ENCODE assay signal across 8 cellular contexts in the genomic region with DNA sequence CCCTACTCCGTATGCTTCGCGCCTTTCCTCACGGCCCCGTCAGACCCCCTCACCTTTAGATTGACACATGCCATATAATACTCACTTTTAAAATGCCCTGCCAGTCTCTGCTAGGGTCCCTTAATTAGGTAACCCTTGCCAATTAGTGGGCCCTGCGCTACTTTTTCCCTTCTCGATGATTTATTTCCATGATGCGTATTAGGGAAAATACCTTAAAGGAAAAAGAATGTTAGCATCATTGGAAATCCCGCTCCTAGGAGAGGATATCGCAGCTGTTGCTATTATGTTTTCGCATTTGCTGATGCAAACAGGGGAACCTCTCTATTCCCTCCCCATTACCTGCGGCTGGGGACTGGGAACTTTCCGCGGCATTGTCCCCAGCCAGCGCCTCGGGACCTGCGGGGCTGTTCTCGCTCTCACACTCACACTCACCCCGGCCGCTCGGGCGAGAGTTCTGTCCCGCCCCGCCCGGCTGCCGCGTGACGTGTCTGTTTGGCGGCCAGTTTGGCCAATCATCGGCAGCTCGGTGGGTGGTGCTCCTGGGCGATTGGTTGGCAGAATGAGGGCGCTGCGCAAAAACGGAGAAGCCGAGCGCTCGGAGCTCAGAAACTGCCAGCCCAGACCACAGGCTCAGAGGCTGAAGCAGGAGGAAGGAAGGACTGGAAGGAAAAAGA. TPM values are rescaled to one million over a fixed set of nuclear protein-coding genes. Genes with fewer than 3 reads are reported as not detected.
A peak's percentile ranks its signal among the peaks of the same experiment; 100 is the strongest.
DNase-seq lines count a peak whose midpoint lies in the region; ATAC-seq and TF ChIP-seq lines count a peak whose summit lies in the region.

A gene with protein sequence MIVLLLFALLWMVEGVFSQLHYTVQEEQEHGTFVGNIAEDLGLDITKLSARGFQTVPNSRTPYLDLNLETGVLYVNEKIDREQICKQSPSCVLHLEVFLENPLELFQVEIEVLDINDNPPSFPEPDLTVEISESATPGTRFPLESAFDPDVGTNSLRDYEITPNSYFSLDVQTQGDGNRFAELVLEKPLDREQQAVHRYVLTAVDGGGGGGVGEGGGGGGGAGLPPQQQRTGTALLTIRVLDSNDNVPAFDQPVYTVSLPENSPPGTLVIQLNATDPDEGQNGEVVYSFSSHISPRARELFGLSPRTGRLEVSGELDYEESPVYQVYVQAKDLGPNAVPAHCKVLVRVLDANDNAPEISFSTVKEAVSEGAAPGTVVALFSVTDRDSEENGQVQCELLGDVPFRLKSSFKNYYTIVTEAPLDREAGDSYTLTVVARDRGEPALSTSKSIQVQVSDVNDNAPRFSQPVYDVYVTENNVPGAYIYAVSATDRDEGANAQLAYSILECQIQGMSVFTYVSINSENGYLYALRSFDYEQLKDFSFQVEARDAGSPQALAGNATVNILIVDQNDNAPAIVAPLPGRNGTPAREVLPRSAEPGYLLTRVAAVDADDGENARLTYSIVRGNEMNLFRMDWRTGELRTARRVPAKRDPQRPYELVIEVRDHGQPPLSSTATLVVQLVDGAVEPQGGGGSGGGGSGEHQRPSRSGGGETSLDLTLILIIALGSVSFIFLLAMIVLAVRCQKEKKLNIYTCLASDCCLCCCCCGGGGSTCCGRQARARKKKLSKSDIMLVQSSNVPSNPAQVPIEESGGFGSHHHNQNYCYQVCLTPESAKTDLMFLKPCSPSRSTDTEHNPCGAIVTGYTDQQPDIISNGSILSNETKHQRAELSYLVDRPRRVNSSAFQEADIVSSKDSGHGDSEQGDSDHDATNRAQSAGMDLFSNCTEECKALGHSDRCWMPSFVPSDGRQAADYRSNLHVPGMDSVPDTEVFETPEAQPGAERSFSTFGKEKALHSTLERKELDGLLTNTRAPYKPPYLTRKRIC (plus strand): TSS at position 605 of the 674 bp plus-strand sequence. CDS start 847 bp downstream, outside the sequence.

- H3K9ac ChIP-seq in neural progenitor cell = no peak within 1 kb of the TSS

- H3K36me3 ChIP-seq in neural progenitor cell (no peaks in the 10 kb centered on the region), upper lobe of right lung (no peaks in the 10 kb centered on the region)

- TF ChIP-seq CTCF in neural progenitor cell (IDR thresholded peaks at IDR 0.05) (no peak), upper lobe of right lung (IDR thresholded peaks at IDR 0.05) (no peak)

- H3K9me3 Mint-ChIP-seq in activated naive CD4-positive, alpha-beta T cell treated with anti-CD3 and anti-CD28 coated beads, Interleukin-2, amount 50 U/mL, for 24 hours = no peaks in the 10 kb centered on the region
- H3K9me3 Mint-ChIP-seq in neural progenitor cell = no peaks in the 10 kb centered on the region

- no peaks in the 10 kb centered on the region for H3K79me2 ChIP-seq in neural progenitor cell (ENCODE audit: low read depth)

- ATAC-seq in HG02759 (IDR thresholded peaks at IDR 0.05; ENCODE audit: unreplicated experiment) (peak; percentile 81), upper lobe of right lung (peak; percentile 95)

- H3K4me1 Mint-ChIP-seq in activated naive CD4-positive, alpha-beta T cell treated with anti-CD3 and anti-CD28 coated beads, Interleukin-2, amount 50 U/mL, for 24 hours = peaks cover 20% of the 10 kb centered on the region
- H3K4me1 Mint-ChIP-seq in neural progenitor cell = peaks cover 46% of the 10 kb centered on the region

- H3K27me3 Mint-ChIP-seq in activated naive CD4-positive, alpha-beta T cell treated with anti-CD3 and anti-CD28 coated beads, Interleukin-2, amount 50 U/mL, for 24 hours = peaks cover 56% of the 10 kb centered on the region
- H3K27me3 Mint-ChIP-seq in neural progenitor cell (ENCODE audit: insufficient read depth, low read depth) = peaks cover 39% of the 10 kb centered on the region

- peaks cover 5% of the 10 kb centered on the region for H3K36me3 Mint-ChIP-seq in activated naive CD4-positive, alpha-beta T cell treated with anti-CD3 and anti-CD28 coated beads, Interleukin-2, amount 50 U/mL, for 24 hours
- no peaks in the 10 kb centered on the region for H3K36me3 Mint-ChIP-seq in neural progenitor cell

- DNase-seq in GM04503 (ENCODE audit: low read depth) (peak; percentile 71), NCI-H2196 treated with DMSO at 0.1 percent for 48 hours (lab: John Stamatoyannopoulos, UW; ENCODE audit: unreplicated experiment) (peak; percentile 15), glomerular endothelial cell (ENCODE audit: extremely low read depth, low read depth, low spot score) (no peak), neural progenitor cell (ENCODE audit: low spot score) (peak; percentile 96), upper lobe of right lung (peak; percentile 90), MV-4-11 (lab: John Stamatoyannopoulos, UW) (no peak)

- peak within 1 kb of the TSS; percentile 83 for H3K4me2 ChIP-seq in neural progenitor cell

- peaks cover 7% of the 10 kb centered on the region for H4K20me1 ChIP-seq in neural progenitor cell (ENCODE audit: low read depth)

- H3K4me3 ChIP-seq in neural progenitor cell (peak within 1 kb of the TSS; percentile 57), upper lobe of right lung (peak within 1 kb of the TSS; percentile 50)

- H3K27ac ChIP-seq in neural progenitor cell (no peak within 1 kb of the TSS), upper lobe of right lung (no peak within 1 kb of the TSS)

- H3K27me3 ChIP-seq in neural progenitor cell = peaks cover 90% of the 10 kb centered on the region
- H3K27me3 ChIP-seq in upper lobe of right lung = peaks cover 87% of the 10 kb centered on the region

- H3F3A ChIP-seq in neural progenitor cell (ENCODE audit: low read depth) = peaks cover 27% of the 10 kb centered on the region

- peak within 1 kb of the TSS; percentile 74 for H3K4me3 Mint-ChIP-seq in activated naive CD4-positive, alpha-beta T cell treated with anti-CD3 and anti-CD28 coated beads, Interleukin-2, amount 50 U/mL, for 24 hours
- H3K4me3 Mint-ChIP-seq in neural progenitor cell = peak within 1 kb of the TSS; percentile 93

- no peaks in the 10 kb centered on the region for H3K9me3 ChIP-seq in neural progenitor cell (ENCODE audit: low read depth)
- no peaks in the 10 kb centered on the region for H3K9me3 ChIP-seq in upper lobe of right lung

- H2AFZ ChIP-seq in neural progenitor cell (replicated peaks) = peak within 1 kb of the TSS; percentile 68

- no peak within 1 kb of the TSS for H3K27ac Mint-ChIP-seq in activated naive CD4-positive, alpha-beta T cell treated with anti-CD3 and anti-CD28 coated beads, Interleukin-2, amount 50 U/mL, for 24 hours
- no peak within 1 kb of the TSS for H3K27ac Mint-ChIP-seq in neural progenitor cell

- intact Hi-C loops in upper lobe of right lung (cut with DNase I) = no loop called here

- peaks cover 21% of the 10 kb centered on the region for H3K4me1 ChIP-seq in neural progenitor cell
- peaks cover 55% of the 10 kb centered on the region for H3K4me1 ChIP-seq in upper lobe of right lung

RNA-seq across cellular contexts. Expression of the gene that starts here (rescaled TPM):
- total RNA-seq in glomerular endothelial cell = 1.3 and 11.2 TPM in 2 replicates
- 0.15 and 0.46 TPM in 2 replicates for total RNA-seq in neural progenitor cell (ENCODE audit: low replicate concordance)
- total RNA-seq in upper lobe of right lung = 0.41 TPM

Comparison
In these comparisons a context has a peak if more than half of its experiments do, and no peak if none do; other contexts are left out.
1. Peak in DNase-seq, H3K4me3 ChIP-seq and H3K4me2 ChIP-seq in neural progenitor cell; RNA of the gene not detected or under 1 TPM.
2. Peak in DNase-seq, ATAC-seq and H3K4me3 ChIP-seq in upper lobe of right lung; RNA of the gene not detected or under 1 TPM.
3. DNase-seq: peak in GM04503 (single experiment) and NCI-H2196 treated with DMSO at 0.1 percent for 48 hours (single experiment); none in glomerular endothelial cell (single experiment) and MV-4-11 (single experiment).